In the genomic region with DNA sequence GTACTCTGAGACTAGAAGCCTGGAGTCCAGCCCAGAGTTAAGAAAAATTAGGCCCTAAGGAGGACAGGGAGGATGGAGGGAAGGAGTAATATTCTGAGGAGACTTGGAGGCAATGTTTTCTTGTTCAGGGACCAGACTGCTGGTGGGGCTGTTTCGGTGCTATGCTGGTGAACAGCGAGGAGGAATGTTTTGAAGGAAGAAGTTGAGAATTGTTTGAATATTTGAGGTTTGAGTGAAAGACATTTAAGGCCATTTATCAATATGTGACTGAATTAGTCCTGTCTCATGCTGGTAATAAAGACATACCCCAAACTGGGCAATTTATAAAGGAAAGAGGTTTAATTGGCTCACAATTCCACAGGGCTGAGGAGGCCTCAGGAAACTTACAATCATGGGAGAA, we compare ENCODE assay signal across 26 cellular contexts.
"Had no signal": no experiment of that assay in that cellular context is flagged by ENCODE, and none has a peak within 500 bp of the region (broad histone marks: within the 10 kb centered on the region; RNA-seq: fewer than 3 reads in every experiment).

No MANE protein-coding gene starts in this region.

- DNase-seq: activated CD4-positive, alpha-beta T cell treated with anti-CD3 and anti-CD28 coated beads for 4 hours; activated CD4-positive, alpha-beta T cell treated with anti-CD3 and anti-CD28 coated beads, Interleukin-2, amount 50 U/mL, for 48 hours; activated CD4-positive, CD25-positive, alpha-beta regulatory T cell; activated CD8-positive, alpha-beta memory T cell treated with anti-CD3 and anti-CD28 coated beads, Interleukin-2, amount 50 U/mL, for 48 hours; activated naive CD4-positive, alpha-beta T cell treated with anti-CD3 and anti-CD28 coated beads for 36 hours; activated naive CD8-positive, alpha-beta T cell treated with anti-CD3 and anti-CD28 coated beads, Interleukin-2, amount 10 ng/mL, durations not matched to agents 7 days and 5 days; activated T-cell treated with anti-CD3 and anti-CD28 coated beads, Interleukin-2, amount 50 U/mL, for 4 hours; amygdala; endodermal cell; esophagus squamous epithelium; immature natural killer cell; kidney glomerular epithelial cell; left ventricle myocardium superior; ovary; psoas muscle; stimulated activated CD4-positive, alpha-beta T cell treated with anti-CD3 and anti-CD28 coated beads, Interleukin-1b, Interleukin-23, amount 100 ng/mL, for 48 hours; T1000; transverse colon had no signal

- H3K27ac Mint-ChIP-seq: activated naive CD4-positive, alpha-beta T cell treated with anti-CD3 and anti-CD28 coated beads for 36 hours; activated naive CD8-positive, alpha-beta T cell treated with anti-CD3 and anti-CD28 coated beads, Interleukin-2, amount 10 ng/mL, durations not matched to agents 7 days and 5 days; activated T-helper 2 cell treated with anti-CD3 and anti-CD28 coated beads, Interferon-gamma antibody, Interleukin-2, Interleukin-4, amounts not matched to agents 10 μg/mL and 5 μg/mL and 100 μg/mL, durations not matched to agents 14 hours and 24 hours and 36 hours; endodermal cell; immature natural killer cell; stimulated activated naive CD8-positive, alpha-beta T cell treated with anti-CD3 and anti-CD28 coated beads, Interleukin-15, Interleukin-2, amounts not matched to agents 100 ng/mL and 50 ng/mL, for 24 hours; T-helper 1 cell treated with Interleukin-12 subunit alpha and Interleukin-12 subunit beta and Interleukin-4 antibody, amounts not matched to agents 30 μg/mL and 1 μg/mL, for 36 hours had no signal

- H3K36me3 Mint-ChIP-seq: activated naive CD8-positive, alpha-beta T cell treated with anti-CD3 and anti-CD28 coated beads, Interleukin-2, amount 10 ng/mL, durations not matched to agents 7 days and 5 days; natural killer cell treated with Interleukin-12 subunit alpha and Interleukin-12 subunit beta and Interleukin-15 and Interleukin-18, amount 100 ng/mL, for 72 hours had no signal

- H3K4me3 ChIP-seq: coronary artery, esophagus squamous epithelium, ovary, psoas muscle, right atrium auricular region, suprapubic skin, transverse colon had no signal

- ATAC-seq: activated T-cell treated with anti-CD3 and anti-CD28 coated beads, Interleukin-2, amount 50 U/mL, for 4 hours; left ventricle myocardium superior; natural killer cell treated with Interleukin-12 subunit alpha and Interleukin-12 subunit beta and Interleukin-15 and Interleukin-18, amount 100 ng/mL, for 72 hours; psoas muscle had no signal

- H3K9me3 Mint-ChIP-seq: activated naive CD4-positive, alpha-beta T cell treated with anti-CD3 and anti-CD28 coated beads for 36 hours; activated naive CD8-positive, alpha-beta T cell treated with anti-CD3 and anti-CD28 coated beads, Interleukin-2, amount 10 ng/mL, durations not matched to agents 7 days and 5 days; activated T-cell treated with anti-CD3 and anti-CD28 coated beads, Interleukin-2, amount 50 U/mL, for 4 hours; activated T-helper 2 cell treated with anti-CD3 and anti-CD28 coated beads, Interferon-gamma antibody, Interleukin-2, Interleukin-4, amounts not matched to agents 10 μg/mL and 5 μg/mL and 100 μg/mL, durations not matched to agents 14 hours and 24 hours and 36 hours; central memory CD8-positive, alpha-beta T cell; endodermal cell; natural killer cell treated with Interleukin-12 subunit alpha and Interleukin-12 subunit beta and Interleukin-15 and Interleukin-18, amount 100 ng/mL, for 72 hours; stimulated activated naive CD8-positive, alpha-beta T cell treated with anti-CD3 and anti-CD28 coated beads, Interleukin-15, Interleukin-2, amounts not matched to agents 100 ng/mL and 50 ng/mL, for 24 hours had no signal

- H3K4me1 Mint-ChIP-seq: activated naive CD8-positive, alpha-beta T cell treated with anti-CD3 and anti-CD28 coated beads, Interleukin-2, amount 10 ng/mL, durations not matched to agents 7 days and 5 days; central memory CD8-positive, alpha-beta T cell; endodermal cell; immature natural killer cell had no signal

- H3K4me3 Mint-ChIP-seq: activated naive CD4-positive, alpha-beta T cell treated with anti-CD3 and anti-CD28 coated beads for 36 hours; activated naive CD8-positive, alpha-beta T cell treated with anti-CD3 and anti-CD28 coated beads, Interleukin-2, amount 10 ng/mL, durations not matched to agents 7 days and 5 days; activated T-cell treated with anti-CD3 and anti-CD28 coated beads, Interleukin-2, amount 50 U/mL, for 4 hours; central memory CD8-positive, alpha-beta T cell; endodermal cell; immature natural killer cell; natural killer cell treated with Interleukin-12 subunit alpha and Interleukin-12 subunit beta and Interleukin-15 and Interleukin-18, amount 100 ng/mL, for 72 hours; stimulated activated naive CD8-positive, alpha-beta T cell treated with anti-CD3 and anti-CD28 coated beads, Interleukin-15, Interleukin-2, amounts not matched to agents 100 ng/mL and 50 ng/mL, for 24 hours; T-helper 1 cell treated with Interleukin-12 subunit alpha and Interleukin-12 subunit beta and Interleukin-4 antibody, amounts not matched to agents 30 μg/mL and 1 μg/mL, for 36 hours had no signal

- H3K27me3 Mint-ChIP-seq: activated naive CD8-positive, alpha-beta T cell treated with anti-CD3 and anti-CD28 coated beads, Interleukin-2, amount 10 ng/mL, durations not matched to agents 7 days and 5 days; central memory CD8-positive, alpha-beta T cell; stimulated activated naive CD8-positive, alpha-beta T cell treated with anti-CD3 and anti-CD28 coated beads, Interleukin-15, Interleukin-2, amounts not matched to agents 100 ng/mL and 50 ng/mL, for 24 hours had no signal
